In genomic region chr21:43355925-43356289, GRCh38 we compare ENCODE assay signal across 1 cellular context.
TF ChIP-seq lines count a peak whose summit lies in the region.

No MANE protein-coding gene starts in this region.

TF ChIP-seq in A549, 52 proteins besides CTCF, POLR2A, EP300 and RAD21 (continued from another document):
- TF ChIP-seq BCL3 (IDR thresholded peaks at IDR 0.05) (no peak), ZNF302 (CRISPR knock-in tag; IDR thresholded peaks at IDR 0.05) (no peak), ZFP36 (IDR thresholded peaks at IDR 0.05; ENCODE audit: borderline replicate concordance, partially characterized antibody) (no peak), RARB (CRISPR knock-in tag; IDR thresholded peaks at IDR 0.05) (no peak), EHF (CRISPR knock-in tag; IDR thresholded peaks at IDR 0.05) (no peak), GATA3 (IDR thresholded peaks at IDR 0.05; ENCODE audit: borderline replicate concordance) (no peak)
TF ChIP-seq in A549: peak in this region for 0.
